In the genomic region with DNA sequence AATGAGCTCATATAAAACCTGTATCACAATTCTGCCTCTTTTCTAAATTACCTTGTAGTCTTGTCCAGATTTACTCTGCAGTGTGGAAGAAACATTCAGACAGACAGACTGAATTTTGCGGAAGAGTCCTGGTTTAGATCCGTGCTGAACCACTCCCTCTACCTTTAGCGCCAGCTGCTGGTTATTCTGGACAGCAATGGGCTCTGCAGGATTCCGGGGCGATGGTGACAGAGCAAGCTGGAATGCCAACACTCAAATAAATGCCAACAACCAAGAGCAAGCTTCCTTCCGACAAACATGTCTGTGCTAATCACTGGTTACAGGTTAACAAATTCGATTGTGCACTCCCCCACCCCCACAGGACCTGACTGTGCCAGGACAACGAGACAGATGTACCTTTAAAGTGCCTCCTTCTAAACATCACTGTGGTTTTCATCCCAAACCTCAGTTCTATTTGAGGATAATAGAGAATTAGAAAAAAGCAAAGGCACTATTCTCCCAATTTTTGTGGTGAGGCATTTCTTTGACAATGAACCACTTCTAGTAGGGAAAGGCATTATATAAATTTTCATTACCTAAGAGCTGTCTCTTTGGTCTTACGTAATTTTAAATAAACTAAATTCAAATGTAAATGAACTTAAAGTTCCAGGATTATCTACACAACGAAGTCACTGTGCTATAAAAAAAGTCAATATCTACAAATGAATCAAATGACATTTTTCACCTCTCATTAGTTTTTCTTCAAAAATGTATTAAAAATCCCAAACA, we compare ENCODE assay signal across 1 cellular context.
TF ChIP-seq lines count a peak whose summit lies in the region.

No MANE protein-coding gene starts in this region.

TF ChIP-seq in HepG2, 621 proteins besides CTCF, POLR2A, EP300 and RAD21 (continued from another document and continues in another):
- TF ChIP-seq ZFYVE20 (CRISPR knock-in tag; IDR thresholded peaks at IDR 0.05; ENCODE audit: borderline replicate concordance, low read depth) = no peak
- no peak for TF ChIP-seq ASH2L (IDR thresholded peaks at IDR 0.05; ENCODE audit: insufficient read length, low read depth, low read length)
- no peak for TF ChIP-seq ARNTL (CRISPR knock-in tag; IDR thresholded peaks at IDR 0.05)
- TF ChIP-seq, protein P1, sequence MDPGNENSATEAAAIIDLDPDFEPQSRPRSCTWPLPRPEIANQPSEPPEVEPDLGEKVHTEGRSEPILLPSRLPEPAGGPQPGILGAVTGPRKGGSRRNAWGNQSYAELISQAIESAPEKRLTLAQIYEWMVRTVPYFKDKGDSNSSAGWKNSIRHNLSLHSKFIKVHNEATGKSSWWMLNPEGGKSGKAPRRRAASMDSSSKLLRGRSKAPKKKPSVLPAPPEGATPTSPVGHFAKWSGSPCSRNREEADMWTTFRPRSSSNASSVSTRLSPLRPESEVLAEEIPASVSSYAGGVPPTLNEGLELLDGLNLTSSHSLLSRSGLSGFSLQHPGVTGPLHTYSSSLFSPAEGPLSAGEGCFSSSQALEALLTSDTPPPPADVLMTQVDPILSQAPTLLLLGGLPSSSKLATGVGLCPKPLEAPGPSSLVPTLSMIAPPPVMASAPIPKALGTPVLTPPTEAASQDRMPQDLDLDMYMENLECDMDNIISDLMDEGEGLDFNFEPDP (CRISPR knock-in tag; conservative IDR thresholded peaks at IDR 0.05) = no peak
- no peak for TF ChIP-seq ZC3H4 (CRISPR knock-in tag; IDR thresholded peaks at IDR 0.05; ENCODE audit: borderline replicate concordance)
- no peak for TF ChIP-seq ZNF556 (CRISPR knock-in tag; IDR thresholded peaks at IDR 0.05; ENCODE audit: borderline replicate concordance)
- TF ChIP-seq ZNF788 (CRISPR knock-in tag; IDR thresholded peaks at IDR 0.05; ENCODE audit: borderline replicate concordance) = no peak
- peak; percentile 87 for TF ChIP-seq ERF (CRISPR knock-in tag; IDR thresholded peaks at IDR 0.05)
- TF ChIP-seq MXI1 (IDR thresholded peaks at IDR 0.05; ENCODE audit: borderline replicate concordance, low read depth, low read length) = peak; percentile 28; the same call in 1 of the 3 replicates
- peak; percentile 62; the same call in 1 of the 2 replicates for TF ChIP-seq ZNF350 (CRISPR knock-in tag; IDR thresholded peaks at IDR 0.05; ENCODE audit: borderline replicate concordance, low read depth)
- TF ChIP-seq, protein P2, sequence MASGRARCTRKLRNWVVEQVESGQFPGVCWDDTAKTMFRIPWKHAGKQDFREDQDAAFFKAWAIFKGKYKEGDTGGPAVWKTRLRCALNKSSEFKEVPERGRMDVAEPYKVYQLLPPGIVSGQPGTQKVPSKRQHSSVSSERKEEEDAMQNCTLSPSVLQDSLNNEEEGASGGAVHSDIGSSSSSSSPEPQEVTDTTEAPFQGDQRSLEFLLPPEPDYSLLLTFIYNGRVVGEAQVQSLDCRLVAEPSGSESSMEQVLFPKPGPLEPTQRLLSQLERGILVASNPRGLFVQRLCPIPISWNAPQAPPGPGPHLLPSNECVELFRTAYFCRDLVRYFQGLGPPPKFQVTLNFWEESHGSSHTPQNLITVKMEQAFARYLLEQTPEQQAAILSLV (CRISPR knock-in tag; IDR thresholded peaks at IDR 0.05; ENCODE audit: borderline replicate concordance) = no peak
- TF ChIP-seq ZNF766 (CRISPR knock-in tag; IDR thresholded peaks at IDR 0.05; ENCODE audit: borderline replicate concordance) = 0 out of 2 replicates have a peak, but pooled peaks have one; percentile 68
- TF ChIP-seq ZBTB38 (CRISPR knock-in tag; IDR thresholded peaks at IDR 0.05) = no peak
- no peak for TF ChIP-seq ZNF512B (CRISPR knock-in tag; IDR thresholded peaks at IDR 0.05; ENCODE audit: borderline replicate concordance)
- TF ChIP-seq MNT (IDR thresholded peaks at IDR 0.05) = no peak
- TF ChIP-seq HMGXB4 (CRISPR knock-in tag; IDR thresholded peaks at IDR 0.05; ENCODE audit: borderline replicate concordance in 1 of 2, low read depth in 1 of 2) = peak; percentile 66 to 83; a peak in 3 of 4 replicates
- TF ChIP-seq ZNF619 (CRISPR knock-in tag; IDR thresholded peaks at IDR 0.05) = no peak
- TF ChIP-seq ZNF326 (CRISPR knock-in tag; IDR thresholded peaks at IDR 0.05; ENCODE audit: borderline replicate concordance) = no peak
- no peak for TF ChIP-seq RORA (CRISPR knock-in tag; IDR thresholded peaks at IDR 0.05)
- TF ChIP-seq TARDBP (CRISPR knock-in tag; IDR thresholded peaks at IDR 0.05) = peak; percentile 42; the same call in 1 of the 2 replicates
- no peak for TF ChIP-seq ZNF225 (CRISPR knock-in tag; IDR thresholded peaks at IDR 0.05)
- TF ChIP-seq ZNF124 (CRISPR knock-in tag; IDR thresholded peaks at IDR 0.05) = peak; percentile 80
- no peak for TF ChIP-seq NR2F1 (CRISPR knock-in tag; IDR thresholded peaks at IDR 0.05)
- no peak for TF ChIP-seq HNRNPUL1 (IDR thresholded peaks at IDR 0.05; ENCODE audit: low read depth, low read length)
- no peak for TF ChIP-seq SP2 (CRISPR knock-in tag; IDR thresholded peaks at IDR 0.05)
- no peak for TF ChIP-seq ZNF589 (CRISPR knock-in tag; conservative IDR thresholded peaks at IDR 0.05)
- no peak for TF ChIP-seq MAFG (CRISPR knock-in tag; IDR thresholded peaks at IDR 0.05)
- TF ChIP-seq ZFP62 (CRISPR knock-in tag; IDR thresholded peaks at IDR 0.05) = no peak
- TF ChIP-seq KLF12 (CRISPR knock-in tag; IDR thresholded peaks at IDR 0.05; ENCODE audit: borderline replicate concordance) = no peak
- peak; percentile 38; the same call in 1 of the 2 replicates for TF ChIP-seq ELF1 (CRISPR knock-in tag; IDR thresholded peaks at IDR 0.05)
- TF ChIP-seq IRF1 (CRISPR knock-in tag; IDR thresholded peaks at IDR 0.05; ENCODE audit: low read depth) = no peak
- no peak for TF ChIP-seq ZNF780A (CRISPR knock-in tag; IDR thresholded peaks at IDR 0.05)
- TF ChIP-seq ZNF572 (CRISPR knock-in tag; IDR thresholded peaks at IDR 0.05) = no peak
- TF ChIP-seq, protein P3, sequence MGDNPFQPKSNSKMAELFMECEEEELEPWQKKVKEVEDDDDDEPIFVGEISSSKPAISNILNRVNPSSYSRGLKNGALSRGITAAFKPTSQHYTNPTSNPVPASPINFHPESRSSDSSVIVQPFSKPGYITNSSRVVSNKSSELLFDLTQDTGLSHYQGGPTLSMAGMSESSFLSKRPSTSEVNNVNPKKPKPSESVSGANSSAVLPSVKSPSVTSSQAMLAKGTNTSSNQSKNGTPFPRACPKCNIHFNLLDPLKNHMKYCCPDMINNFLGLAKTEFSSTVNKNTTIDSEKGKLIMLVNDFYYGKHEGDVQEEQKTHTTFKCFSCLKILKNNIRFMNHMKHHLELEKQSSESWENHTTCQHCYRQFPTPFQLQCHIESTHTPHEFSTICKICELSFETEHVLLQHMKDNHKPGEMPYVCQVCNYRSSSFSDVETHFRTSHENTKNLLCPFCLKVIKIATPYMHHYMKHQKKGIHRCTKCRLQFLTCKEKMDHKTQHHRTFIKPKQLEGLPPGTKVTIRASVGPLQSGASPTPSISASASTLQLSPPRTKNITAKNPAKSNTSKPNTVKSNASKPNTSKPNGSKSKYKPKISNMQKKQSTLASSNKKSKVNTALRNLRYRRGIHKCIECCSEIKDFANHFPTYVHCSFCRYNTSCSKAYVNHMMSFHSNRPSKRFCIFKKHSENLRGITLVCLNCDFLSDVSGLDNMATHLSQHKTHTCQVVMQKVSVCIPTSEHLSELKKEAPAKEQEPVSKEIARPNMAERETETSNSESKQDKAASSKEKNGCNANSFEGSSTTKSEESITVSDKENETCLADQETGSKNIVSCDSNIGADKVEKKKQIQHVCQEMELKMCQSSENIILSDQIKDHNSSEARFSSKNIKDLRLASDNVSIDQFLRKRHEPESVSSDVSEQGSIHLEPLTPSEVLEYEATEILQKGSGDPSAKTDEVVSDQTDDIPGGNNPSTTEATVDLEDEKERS (CRISPR knock-in tag; IDR thresholded peaks at IDR 0.05) = no peak
- no peak for TF ChIP-seq SP140L (CRISPR knock-in tag; IDR thresholded peaks at IDR 0.05; ENCODE audit: borderline replicate concordance)
- TF ChIP-seq, protein P4, sequence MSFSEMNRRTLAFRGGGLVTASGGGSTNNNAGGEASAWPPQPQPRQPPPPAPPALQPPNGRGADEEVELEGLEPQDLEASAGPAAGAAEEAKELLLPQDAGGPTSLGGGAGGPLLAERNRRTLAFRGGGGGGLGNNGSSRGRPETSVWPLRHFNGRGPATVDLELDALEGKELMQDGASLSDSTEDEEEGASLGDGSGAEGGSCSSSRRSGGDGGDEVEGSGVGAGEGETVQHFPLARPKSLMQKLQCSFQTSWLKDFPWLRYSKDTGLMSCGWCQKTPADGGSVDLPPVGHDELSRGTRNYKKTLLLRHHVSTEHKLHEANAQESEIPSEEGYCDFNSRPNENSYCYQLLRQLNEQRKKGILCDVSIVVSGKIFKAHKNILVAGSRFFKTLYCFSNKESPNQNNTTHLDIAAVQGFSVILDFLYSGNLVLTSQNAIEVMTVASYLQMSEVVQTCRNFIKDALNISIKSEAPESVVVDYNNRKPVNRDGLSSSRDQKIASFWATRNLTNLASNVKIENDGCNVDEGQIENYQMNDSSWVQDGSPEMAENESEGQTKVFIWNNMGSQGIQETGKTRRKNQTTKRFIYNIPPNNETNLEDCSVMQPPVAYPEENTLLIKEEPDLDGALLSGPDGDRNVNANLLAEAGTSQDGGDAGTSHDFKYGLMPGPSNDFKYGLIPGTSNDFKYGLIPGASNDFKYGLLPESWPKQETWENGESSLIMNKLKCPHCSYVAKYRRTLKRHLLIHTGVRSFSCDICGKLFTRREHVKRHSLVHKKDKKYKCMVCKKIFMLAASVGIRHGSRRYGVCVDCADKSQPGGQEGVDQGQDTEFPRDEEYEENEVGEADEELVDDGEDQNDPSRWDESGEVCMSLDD (CRISPR knock-in tag; IDR thresholded peaks at IDR 0.05; ENCODE audit: borderline replicate concordance) = 0 out of 2 replicates have a peak, but pooled peaks have one; percentile 32
- TF ChIP-seq JUNB (CRISPR knock-in tag; IDR thresholded peaks at IDR 0.05; ENCODE audit: borderline replicate concordance) = no peak
- no peak for TF ChIP-seq MIER3 (CRISPR knock-in tag; IDR thresholded peaks at IDR 0.05; ENCODE audit: borderline replicate concordance)
- TF ChIP-seq BCL6 (CRISPR knock-in tag; IDR thresholded peaks at IDR 0.05) = peak; percentile 69
- TF ChIP-seq IRF2 (CRISPR knock-in tag; IDR thresholded peaks at IDR 0.05) = peak; percentile 88
- TF ChIP-seq ATF1 (CRISPR knock-in tag; IDR thresholded peaks at IDR 0.05) = 0 out of 2 replicates have a peak, but pooled peaks have one; percentile 4
- no peak for TF ChIP-seq GPN1 (CRISPR knock-in tag; IDR thresholded peaks at IDR 0.05; ENCODE audit: borderline replicate concordance)
- no peak for TF ChIP-seq ELF4 (CRISPR knock-in tag; IDR thresholded peaks at IDR 0.05; ENCODE audit: borderline replicate concordance)
- peak; percentile 26 for TF ChIP-seq JARID2 (CRISPR knock-in tag; IDR thresholded peaks at IDR 0.05; ENCODE audit: insufficient replicate concordance)
